ENCODE assay signal across 30 cellular contexts in the genomic region with DNA sequence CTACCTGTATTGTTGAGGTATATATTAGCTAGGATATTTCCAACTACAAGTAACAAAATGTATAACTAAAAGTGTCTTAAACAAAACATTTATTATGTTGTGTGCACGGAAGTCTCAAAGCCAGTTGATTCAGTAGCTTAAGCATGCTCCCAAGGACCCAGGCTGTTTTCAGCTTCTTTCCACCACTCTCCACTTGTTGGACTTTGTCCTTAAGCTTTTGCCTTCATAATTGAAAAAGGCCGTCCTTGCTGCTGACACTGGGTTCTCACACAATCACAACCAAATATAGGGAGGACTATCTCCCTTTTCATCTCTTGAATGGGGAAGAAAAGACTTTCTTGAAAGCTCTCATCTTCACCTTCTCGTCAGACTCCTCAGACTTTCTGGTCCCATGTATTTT.
"Had no signal": no experiment of that assay in that cellular context is flagged by ENCODE, and none has a peak within 500 bp of the region (broad histone marks: within the 10 kb centered on the region; RNA-seq: fewer than 3 reads in every experiment).

No MANE protein-coding gene starts in this region.

- H3K36me3 ChIP-seq: Peyer's patch had no signal

- H3K4me3 Mint-ChIP-seq: activated B cell treated with CpG ODN at 0.5 μM for 24 hours; activated CD4-positive, alpha-beta memory T cell treated with anti-CD3 and anti-CD28 coated beads for 36 hours; activated naive CD4-positive, alpha-beta T cell treated with anti-CD3 and anti-CD28 coated beads, Interleukin-2, amount 10 ng/mL, durations not matched to agents 7 days and 5 days; activated naive CD8-positive, alpha-beta T cell; activated naive CD8-positive, alpha-beta T cell treated with anti-CD3 and anti-CD28 coated beads, Interleukin-2, amount 50 U/mL, for 24 hours; activated T-cell treated with anti-CD3 and anti-CD28 coated beads, Interleukin-2, amount 50 U/mL, for 4 hours; activated T-helper 1 cell treated with anti-CD3 and anti-CD28 coated beads, Interleukin-12 subunit alpha, Interleukin-12 subunit beta, Interleukin-2, Interleukin-4 antibody, amounts not matched to agents 30 ng/mL and 10 ng/mL and 1 ng/mL, durations not matched to agents 14 hours and 24 hours and 36 hours; brain; T-cell; T-helper 17 cell had no signal

- H3K27me3 ChIP-seq: Peyer's patch had no signal

- H3K4me3 ChIP-seq: Peyer's patch had no signal

- H3K27ac Mint-ChIP-seq: activated B cell treated with CpG ODN at 0.5 μM for 24 hours; activated CD4-positive, alpha-beta memory T cell treated with anti-CD3 and anti-CD28 coated beads for 36 hours; activated naive CD4-positive, alpha-beta T cell treated with anti-CD3 and anti-CD28 coated beads, Interleukin-2, amount 10 ng/mL, durations not matched to agents 7 days and 5 days; activated naive CD8-positive, alpha-beta T cell; activated naive CD8-positive, alpha-beta T cell treated with anti-CD3 and anti-CD28 coated beads, Interleukin-2, amount 50 U/mL, for 24 hours; activated T-helper 1 cell treated with anti-CD3 and anti-CD28 coated beads, Interleukin-12 subunit alpha, Interleukin-12 subunit beta, Interleukin-2, Interleukin-4 antibody, amounts not matched to agents 30 ng/mL and 10 ng/mL and 1 ng/mL, durations not matched to agents 14 hours and 24 hours and 36 hours; brain; T-cell; T-helper 17 cell had no signal

- ATAC-seq: activated naive CD8-positive, alpha-beta T cell treated with anti-CD3 and anti-CD28 coated beads, Interleukin-2, amount 50 U/mL, for 24 hours; activated T-cell treated with anti-CD3 and anti-CD28 coated beads, Interleukin-2, amount 50 U/mL, for 4 hours; SK-N-SH treated with all-trans-retinoic acid at 6 μM for 48 hours; T-cell; T-helper 17 cell had no signal

- H3K27me3 Mint-ChIP-seq: activated B cell treated with CpG ODN at 0.5 μM for 24 hours; activated CD4-positive, alpha-beta memory T cell treated with anti-CD3 and anti-CD28 coated beads for 36 hours; activated naive CD4-positive, alpha-beta T cell treated with anti-CD3 and anti-CD28 coated beads, Interleukin-2, amount 10 ng/mL, durations not matched to agents 7 days and 5 days; activated naive CD8-positive, alpha-beta T cell; activated naive CD8-positive, alpha-beta T cell treated with anti-CD3 and anti-CD28 coated beads, Interleukin-2, amount 50 U/mL, for 24 hours; T-cell; T-helper 17 cell had no signal

- H3K4me1 ChIP-seq: Peyer's patch had no signal

- DNase-seq: activated B cell treated with CpG ODN at 0.5 μM for 24 hours; activated CD4-positive, alpha-beta memory T cell treated with anti-CD3 and anti-CD28 coated beads for 36 hours; activated CD4-positive, alpha-beta T cell treated with anti-CD3 and anti-CD28 coated beads for 4 hours; activated CD4-positive, alpha-beta T cell treated with anti-CD3 and anti-CD28 coated beads, Interleukin-2, amount 50 U/mL, for 1 hour; activated CD4-positive, CD25-positive, alpha-beta regulatory T cell treated with anti-CD3 and anti-CD28 coated beads, Interleukin-2, amount 50 U/mL, for 72 hours; activated CD8-positive, alpha-beta memory T cell treated with anti-CD3 and anti-CD28 coated beads, Interleukin-2, amount 50 U/mL, for 4 hours; activated naive CD4-positive, alpha-beta T cell treated with anti-CD3 and anti-CD28 coated beads, Interleukin-2, amount 10 ng/mL, durations not matched to agents 7 days and 5 days; activated naive CD8-positive, alpha-beta T cell treated with anti-CD3 and anti-CD28 coated beads, Interleukin-2, amount 50 U/mL, for 24 hours; activated T-cell treated with anti-CD3 and anti-CD28 coated beads for 4 hours; activated T-cell treated with anti-CD3 and anti-CD28 coated beads, Interleukin-2, amount 50 U/mL, for 4 hours; anterior cingulate cortex; central memory CD4-positive, alpha-beta T cell; MM.1S; MV-4-11; NCI-H1092; NCI-H1436 treated with DMSO at 0.1 percent for 48 hours; NCI-H1694 treated with DMSO at 0.1 percent for 48 hours; NCI-H2029; NCI-H345; NCI-H524 treated with DMSO at 0.1 percent for 48 hours; Peyer's patch; RPMI8226; SIG-M5; T-cell; T-helper 17 cell had no signal

- H3K27ac ChIP-seq: Peyer's patch, VCaP had no signal
